ENCODE assay signal across 27 cellular contexts in genomic region chr9:107620801-107621200, GRCh38.
A peak's percentile ranks its signal among the peaks of the same experiment; 100 is the strongest.
DNase-seq lines count a peak whose midpoint lies in the region; TF ChIP-seq lines count a peak whose summit lies in the region.
"Had no signal": no experiment of that assay in that cellular context is flagged by ENCODE, and none has a peak within 500 bp of the region (broad histone marks: within the 10 kb centered on the region; RNA-seq: fewer than 3 reads in every experiment).

No MANE protein-coding gene starts in this region.

- H3K4me3 ChIP-seq in mucosa of rectum (ENCODE audit: low read length in 2 of 2) (peak overlapping the region in 1 of 2 donors; percentile 41), transverse colon (no peak overlapping the region), OCI-LY7 (ENCODE audit: low read depth, low read length, poor library complexity, severe bottlenecking) (no peak overlapping the region)
- H3K4me3 ChIP-seq: breast epithelium, SJCRH30, tibial nerve had no signal

- TF ChIP-seq CTCF in transverse colon (IDR thresholded peaks at IDR 0.05) (no peak), OCI-LY7 (conservative IDR thresholded peaks at IDR 0.05; ENCODE audit: low read length) (no peak)

- peak; percentile 52 for TF ChIP-seq POLR2A in transverse colon (IDR thresholded peaks at IDR 0.05)

- H3K79me2 ChIP-seq in OCI-LY7 (ENCODE audit: insufficient read depth, low read depth, low read length), result no peaks in the 10 kb centered on the region

- CTCF ChIA-PET in OCI-LY7 (lab: Charles Lee; ENCODE audit: unreplicated experiment), result no interaction called here

- H2AFZ ChIP-seq in OCI-LY7 (ENCODE audit: low read length), result no peak overlapping the region

- POLR2A ChIA-PET in OCI-LY7 (lab: Charles Lee), result no interaction called here

- H3K9me3 ChIP-seq in mucosa of rectum (ENCODE audit: control insufficient read depth in 2 of 2, low read length in 2 of 2) (no peaks in the 10 kb centered on the region), transverse colon (no peaks in the 10 kb centered on the region), OCI-LY7 (ENCODE audit: low read length) (no peaks in the 10 kb centered on the region)
- H3K9me3 ChIP-seq: breast epithelium, SJCRH30, tibial nerve had no signal

- no peak for TF ChIP-seq EP300 in transverse colon (IDR thresholded peaks at IDR 0.05; ENCODE audit: low read depth)

- no peaks in the 10 kb centered on the region for H3K36me3 ChIP-seq in mucosa of rectum (ENCODE audit: control insufficient read depth in 2 of 2, insufficient read depth in 2 of 2, low read length in 2 of 2)
- H3K36me3 ChIP-seq in transverse colon, result no peaks in the 10 kb centered on the region
- no peaks in the 10 kb centered on the region for H3K36me3 ChIP-seq in OCI-LY7 (ENCODE audit: insufficient read depth, low read length)
- H3K36me3 ChIP-seq: breast epithelium, SJCRH30, tibial nerve, WERI-Rb-1 had no signal

- H3K27ac ChIP-seq in mucosa of rectum (ENCODE audit: low read depth in 2 of 2, low read length in 2 of 2) (peak overlapping the region; percentile 75 to 79), transverse colon (peak overlapping the region; percentile 74 to 79 (median 75)), OCI-LY7 (ENCODE audit: low read depth, low read length, poor library complexity, severe bottlenecking) (no peak overlapping the region)
- H3K27ac ChIP-seq: 22Rv1, breast epithelium, SJCRH30, tibial nerve, WERI-Rb-1 had no signal

- 0 to 45% methylated on average over 1 to 7 of the region's 7 CpGs for WGBS in transverse colon (ENCODE audit: low coverage in 1 of 2), 2 donors

- peaks cover 16 to 36% of the 10 kb centered on the region in 2 donors for H3K4me1 ChIP-seq in mucosa of rectum (ENCODE audit: control insufficient read depth in 2 of 2, insufficient read depth in 2 of 2, low read length in 2 of 2)
- H3K4me1 ChIP-seq in transverse colon, result peaks cover 8 to 29% (median 25%) of the 10 kb centered on the region in 4 donors
- H3K4me1 ChIP-seq in OCI-LY7 (ENCODE audit: insufficient read depth, low read length, poor library complexity, severe bottlenecking), result no peaks in the 10 kb centered on the region
- H3K4me1 ChIP-seq: breast epithelium, SJCRH30 had no signal

- H3K27me3 ChIP-seq in mucosa of rectum (ENCODE audit: control insufficient read depth in 2 of 2, insufficient read depth in 2 of 2, low read length in 2 of 2) (no peaks in the 10 kb centered on the region), transverse colon (no peaks in the 10 kb centered on the region)
- H3K27me3 ChIP-seq: breast epithelium, tibial nerve had no signal

- no peaks in the 10 kb centered on the region for H3K9me2 ChIP-seq in OCI-LY7 (ENCODE audit: insufficient read depth, low read length)

- no TSS peak for BruUV-seq in OCI-LY7 (replicated peaks; lab: Mats Ljungman, UMichigan)

- H3K4me2 ChIP-seq in OCI-LY7 (ENCODE audit: low read length), result no peak overlapping the region

- H3K9ac ChIP-seq in mucosa of rectum (ENCODE audit: low read depth in 1 of 2, low read length in 2 of 2), result peak overlapping the region in 1 of 2 donors; percentile 32

- in situ Hi-C loops in transverse colon (cut with MboI; ENCODE audit: low pct_ligation_motif_present in 1 of 4, low pct_unique_long_range_greater_than_20kb in 1 of 4, low sequenced_read_pairs in 3 of 4), result no loop called here

- DNase-seq in NCI-H345 (lab: John Stamatoyannopoulos, UW) (peak; percentile 15), NCI-H345 treated with DMSO at 0.1 percent for 48 hours (lab: John Stamatoyannopoulos, UW; ENCODE audit: unreplicated experiment) (no peak), islet precursor cell (peak; percentile 77), transverse colon (peak; percentile 76), OCI-LY7 (ENCODE audit: low spot score) (no peak), RKO (ENCODE audit: low spot score) (no peak), NOMO-1 (lab: John Stamatoyannopoulos, UW; ENCODE audit: unreplicated experiment in 2 of 2) (no peak)
- DNase-seq: activated CD4-positive, alpha-beta T cell treated with anti-CD3 and anti-CD28 coated beads, Interleukin-2, amount 10 ng/mL, durations not matched to agents 24 days and 14 days; activated CD8-positive, alpha-beta memory T cell treated with anti-CD3 and anti-CD28 coated beads for 24 hours; activated effector memory CD4-positive, alpha-beta T cell treated with Interleukin-2 at 50 U/mL for 16 hours; activated T-cell treated with anti-CD3 and anti-CD28 coated beads for 4 hours; DMS53; H9; KBM-7; NCI-H1417; NCI-H2107; NCI-H446; NCI-H774; nephron progenitor cell; SJCRH30; stimulated activated CD4-positive, alpha-beta T cell treated with anti-CD3 and anti-CD28 coated beads, Interleukin-4, amount 100 ng/mL, for 1 hour; T1000; WERI-Rb-1 had no signal

- intact Hi-C loops in transverse colon (cut with DNase I; ENCODE audit: low total_unique reads) (no loop called here), OCI-LY7 (cut with micrococcal nuclease; ENCODE audit: unreplicated experiment) (no loop called here)

- no peaks in the 10 kb centered on the region for H4K20me1 ChIP-seq in OCI-LY7 (ENCODE audit: insufficient read depth, low read length)

Comparison
In these comparisons a context has a peak if more than half of its experiments do, and no peak if none do; other contexts are left out.
1. DNase-seq: peak in NCI-H345 (single experiment), islet precursor cell (single experiment) and transverse colon (single experiment); none in NCI-H345 treated with DMSO at 0.1 percent for 48 hours (single experiment), OCI-LY7 (single experiment), RKO (single experiment) and NOMO-1 (0 of 2).